Comparison of ENCODE assay signal across 8 cellular contexts in the genomic region with DNA sequence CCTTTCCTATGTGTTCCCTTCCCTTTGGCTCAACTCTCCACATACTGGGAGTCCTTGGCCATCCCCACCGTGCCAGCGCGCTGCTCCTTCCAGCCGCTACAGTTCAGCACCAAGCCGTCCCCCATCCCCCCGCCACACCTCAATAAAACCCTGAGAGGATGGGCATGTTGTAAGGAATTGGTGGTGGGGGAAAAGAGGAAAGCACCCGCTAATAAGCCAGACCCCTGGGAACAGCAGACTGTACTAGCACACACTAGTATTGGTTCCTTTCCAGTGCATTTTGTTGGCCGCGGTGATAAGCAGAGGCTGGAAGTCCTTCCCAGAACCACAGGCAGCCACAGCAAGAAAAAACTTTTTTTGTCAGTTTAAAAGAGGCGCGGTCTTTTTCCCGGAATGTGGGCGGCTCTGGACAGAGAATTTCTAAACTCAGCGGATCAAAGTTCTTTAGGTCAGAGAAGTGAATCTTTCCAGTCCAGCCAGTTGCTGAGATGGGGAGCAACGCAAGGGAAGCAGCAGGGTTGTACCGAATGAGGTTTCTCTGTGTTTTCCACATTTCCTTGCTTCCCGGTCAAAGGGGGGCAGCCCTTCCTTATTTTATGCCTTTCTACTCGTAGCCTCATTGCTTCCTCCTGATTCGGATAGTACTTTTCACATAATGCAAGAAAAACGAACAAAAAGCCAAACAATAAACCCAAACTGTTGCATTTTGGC. TPM values are rescaled to one million over a fixed set of nuclear protein-coding genes. Genes with fewer than 3 reads are reported as not detected.
DNase-seq lines count a peak whose midpoint lies in the region; ATAC-seq and TF ChIP-seq lines count a peak whose summit lies in the region.

No MANE protein-coding gene starts in this region.

- no peaks in the 10 kb centered on the region for H3K4me1 ChIP-seq in PC-3 (ENCODE audit: insufficient read depth, low read length)
- H3K4me1 ChIP-seq in neural progenitor cell, result peaks cover 13% of the 10 kb centered on the region

- peaks cover 13% of the 10 kb centered on the region for H3K27me3 Mint-ChIP-seq in neural progenitor cell (ENCODE audit: insufficient read depth, low read depth)

- CTCF ChIA-PET in BJ (lab: Yijun Ruan, JAX), result interaction anchor here (1.0 to 1.6 kb wide), 2 partner anchors 8 to 234 kb away, joined by 4 to 5 read pairs; no protein-coding TSS in a partner anchor
- CTCF ChIA-PET in PC-3 (lab: Charles Lee), result no interaction called here

- ATAC-seq in PC-3, result no peak
- ATAC-seq in GM21528 (IDR thresholded peaks at IDR 0.05; ENCODE audit: low FRiP score, unreplicated experiment), result no peak
- ATAC-seq in GM18907 (IDR thresholded peaks at IDR 0.05; ENCODE audit: unreplicated experiment), result no peak

- intact Hi-C loops in PC-3 (cut with micrococcal nuclease), result loop anchor here (5.0 to 10.0 kb wide), 3 partner anchors 58 to 638 kb away; no protein-coding TSS in a partner anchor

- H3K4me3 Mint-ChIP-seq in neural progenitor cell, result peak overlapping the region; percentile 94

- H3K4me3 ChIP-seq in BJ (ENCODE audit: low read depth, low read length), result peak overlapping the region; percentile 58
- H3K4me3 ChIP-seq in PC-3 (ENCODE audit: low read length), result peak overlapping the region; percentile 69
- H3K4me3 ChIP-seq in neural progenitor cell, result peak overlapping the region; percentile 64

- H3K9me3 ChIP-seq in PC-3 (ENCODE audit: low read length), result no peaks in the 10 kb centered on the region
- H3K9me3 ChIP-seq in neural progenitor cell (ENCODE audit: low read depth), result no peaks in the 10 kb centered on the region

- DNase-seq in BJ (ENCODE audit: low read depth) (no peak), PC-3 (no peak), fibroblast of gingiva (ENCODE audit: low read depth) (peak; percentile 66), neural progenitor cell (ENCODE audit: low spot score) (peak; percentile 42)
- DNase-seq in stimulated activated naive CD4-positive, alpha-beta T cell (lab: John Stamatoyannopoulos, UW), result no peak
- no peak for DNase-seq in stimulated activated CD4-positive, alpha-beta T cell treated with anti-CD3 and anti-CD28 coated beads, Interleukin-2, amount 100 ng/mL, for 24 hours

- H3K4me1 Mint-ChIP-seq in neural progenitor cell, result peaks cover 14% of the 10 kb centered on the region

- H4K20me1 ChIP-seq in PC-3 (ENCODE audit: low read length) (no peaks in the 10 kb centered on the region), neural progenitor cell (ENCODE audit: low read depth) (no peaks in the 10 kb centered on the region)

- peaks cover 4% of the 10 kb centered on the region for H3K27me3 ChIP-seq in BJ (ENCODE audit: control insufficient read depth, insufficient read depth, low read length)
- H3K27me3 ChIP-seq in PC-3 (ENCODE audit: low read length), result peaks cover 13% of the 10 kb centered on the region
- peaks cover 74% of the 10 kb centered on the region for H3K27me3 ChIP-seq in neural progenitor cell

- H3K9me2 ChIP-seq in PC-3 (replicated peaks; ENCODE audit: low read length), result no peaks in the 10 kb centered on the region

- no peaks in the 10 kb centered on the region for H3K79me2 ChIP-seq in PC-3 (ENCODE audit: low read length)
- H3K79me2 ChIP-seq in neural progenitor cell (ENCODE audit: low read depth), result no peaks in the 10 kb centered on the region

- H2AFZ ChIP-seq in PC-3 (ENCODE audit: low read length), result 0 out of 2 replicates have a peak overlapping the region, but pooled peaks have one; percentile 38
- H2AFZ ChIP-seq in neural progenitor cell (replicated peaks), result peak overlapping the region; percentile 13

- H3K27ac ChIP-seq in PC-3 (ENCODE audit: low read length) (no peak overlapping the region), neural progenitor cell (no peak overlapping the region)

- H3K27ac Mint-ChIP-seq in neural progenitor cell, result no peak overlapping the region

- no peaks in the 10 kb centered on the region for H3K9me3 Mint-ChIP-seq in neural progenitor cell

- H3K4me2 ChIP-seq in PC-3 (ENCODE audit: low read length), result peak overlapping the region; percentile 90
- peak overlapping the region; percentile 93 for H3K4me2 ChIP-seq in neural progenitor cell

- H3K9ac ChIP-seq in PC-3 (ENCODE audit: low read length) (peak overlapping the region; percentile 12; the same call in 1 of the 2 replicates), neural progenitor cell (no peak overlapping the region)

- H3K36me3 Mint-ChIP-seq in neural progenitor cell, result peaks cover 1% of the 10 kb centered on the region

- H3K36me3 ChIP-seq in BJ (ENCODE audit: control insufficient read depth, insufficient read depth, low read length), result no peaks in the 10 kb centered on the region
- no peaks in the 10 kb centered on the region for H3K36me3 ChIP-seq in PC-3 (ENCODE audit: low read depth, low read length)
- no peaks in the 10 kb centered on the region for H3K36me3 ChIP-seq in neural progenitor cell

- H3F3A ChIP-seq in PC-3 (ENCODE audit: low read length, unreplicated experiment), result no peaks in the 10 kb centered on the region
- H3F3A ChIP-seq in neural progenitor cell (ENCODE audit: low read depth), result peaks cover 20% of the 10 kb centered on the region

- TF ChIP-seq CTCF in BJ (IDR thresholded peaks at IDR 0.05; ENCODE audit: insufficient read depth, low read depth, low read length), result peak; percentile 31
- TF ChIP-seq CTCF in PC-3 (conservative IDR thresholded peaks at IDR 0.05; ENCODE audit: low read depth, low read length), result no peak
- TF ChIP-seq CTCF in neural progenitor cell (IDR thresholded peaks at IDR 0.05), result peak; percentile 7

- POLR2A ChIA-PET in BJ (lab: Charles Lee) (no interaction called here), PC-3 (lab: Charles Lee; ENCODE audit: unreplicated experiment) (interaction anchor here (0.7 kb wide), 1 partner anchor 596 kb away, joined by 4 read pairs; no protein-coding TSS in a partner anchor)

- BruUV-seq in PC-3 (replicated peaks; lab: Mats Ljungman, UMichigan), result TSS peak; percentile 34

RNA-seq across cellular contexts. Expression of gene CHSY3, which starts 2.1 kb away (rescaled TPM):
- 0.91 and 1.2 TPM in 2 replicates for polyA plus RNA-seq in BJ (2011; rRNA removed)
- 0.71 and 1.2 TPM in 2 replicates for polyA minus RNA-seq in BJ (2011; rRNA and poly(A)+ RNA removed)
- total RNA-seq in PC-3 (2014; rRNA removed) (1.7 and 1.8 TPM in 2 replicates), neural progenitor cell (ENCODE audit: low replicate concordance) (0.30 and 0.90 TPM in 2 replicates)

Comparison
In these comparisons a context has a peak if more than half of its experiments do, and no peak if none do; other contexts are left out.
1. DNase-seq: peak in fibroblast of gingiva (single experiment) and neural progenitor cell (single experiment); none in BJ (single experiment), PC-3 (single experiment), stimulated activated naive CD4-positive, alpha-beta T cell (0 of 6) and stimulated activated CD4-positive, alpha-beta T cell treated with anti-CD3 and anti-CD28 coated beads, Interleukin-2, amount 100 ng/mL, for 24 hours (0 of 2).
2. Peak in every context shown above with its lines, with median percentiles within 50 percentile points of each other: H3K4me3 ChIP-seq.